ENCODE assay signal across 1 cellular context in genomic region chr11:77091146-77091940, GRCh38.
A peak's percentile ranks its signal among the peaks of the same experiment; 100 is the strongest.
TF ChIP-seq lines count a peak whose summit lies in the region.

No MANE protein-coding gene starts in this region.

TF ChIP-seq in SK-N-SH, 30 proteins besides CTCF, POLR2A, EP300 and RAD21 (continued from another document):
- 0 out of 2 replicates have a peak, but pooled peaks have one; percentile 26 for TF ChIP-seq RCOR1 (IDR thresholded peaks at IDR 0.05; ENCODE audit: low read length)
- no peak for TF ChIP-seq POLR2AphosphoS5 (IDR thresholded peaks at IDR 0.05; ENCODE audit: low read depth, low read length)
- no peak for TF ChIP-seq USF1 (IDR thresholded peaks at IDR 0.05; ENCODE audit: borderline replicate concordance, low read depth)
- TF ChIP-seq MEF2A (IDR thresholded peaks at IDR 0.05; ENCODE audit: borderline replicate concordance, low read depth) = no peak
- TF ChIP-seq RXRA (IDR thresholded peaks at IDR 0.05; ENCODE audit: borderline replicate concordance, low read depth) = no peak
- TF ChIP-seq CHD2 (IDR thresholded peaks at IDR 0.05; ENCODE audit: low read length, partially characterized antibody) = peak; percentile 54
- no peak for TF ChIP-seq FOSL2 (IDR thresholded peaks at IDR 0.05; ENCODE audit: borderline replicate concordance, low read depth)
- TF ChIP-seq GATA2 (CRISPR knock-in tag; IDR thresholded peaks at IDR 0.05) = no peak
- TF ChIP-seq GABPA (IDR thresholded peaks at IDR 0.05; ENCODE audit: low read depth) = no peak
- TF ChIP-seq EZH2phosphoT487 (IDR thresholded peaks at IDR 0.05; ENCODE audit: borderline replicate concordance, low read depth) = no peak
- no peak for TF ChIP-seq REST (IDR thresholded peaks at IDR 0.05; ENCODE audit: low read depth, low read length)
- TF ChIP-seq FOXJ3 (CRISPR knock-in tag; IDR thresholded peaks at IDR 0.05) = no peak
- TF ChIP-seq ELF1 (IDR thresholded peaks at IDR 0.05) = no peak
- no peak for TF ChIP-seq NFIC (IDR thresholded peaks at IDR 0.05; ENCODE audit: borderline replicate concordance)
- TF ChIP-seq YY1 (IDR thresholded peaks at IDR 0.05; ENCODE audit: low read depth) = no peak
- TF ChIP-seq MXI1 (IDR thresholded peaks at IDR 0.05; ENCODE audit: low read depth, low read length) = no peak
- no peak for TF ChIP-seq FOXM1 (IDR thresholded peaks at IDR 0.05; ENCODE audit: low read depth)
- no peak; the same call in 1 of the 2 replicates for TF ChIP-seq NRF1 (IDR thresholded peaks at IDR 0.05; ENCODE audit: low read depth, low read length)
- no peak for TF ChIP-seq SIN3A (IDR thresholded peaks at IDR 0.05; ENCODE audit: borderline replicate concordance, low read depth, low read length)
- TF ChIP-seq TAF1 (IDR thresholded peaks at IDR 0.05; ENCODE audit: borderline replicate concordance, low read depth, low read length) = no peak
